In genomic region chr6:24678792-24679352, GRCh38 we compare ENCODE assay signal across 2 cellular contexts.
A peak's percentile ranks its signal among the peaks of the same experiment; 100 is the strongest.
TF ChIP-seq lines count a peak whose summit lies in the region.

No MANE protein-coding gene starts in this region.

TF ChIP-seq in HepG2, 621 proteins besides CTCF, POLR2A, EP300 and RAD21:
- peak; percentile 43; the same call in 1 of the 2 replicates for TF ChIP-seq HNF4A (CRISPR knock-in tag; IDR thresholded peaks at IDR 0.05)
- TF ChIP-seq HOMEZ (CRISPR knock-in tag; IDR thresholded peaks at IDR 0.05; ENCODE audit: low read depth): peak; percentile 65; the same call in 1 of the 2 replicates
- TF ChIP-seq SRF (IDR thresholded peaks at IDR 0.05; ENCODE audit: low read depth, low read length): peak; percentile 69; the same call in 1 of the 2 replicates

TF ChIP-seq in liver, 16 proteins besides CTCF, POLR2A, EP300 and RAD21:
- TF ChIP-seq SP1 (IDR thresholded peaks at IDR 0.05) (peak; percentile 72), YY1 (IDR thresholded peaks at IDR 0.05) (peak; percentile 58), RXRA (IDR thresholded peaks at IDR 0.05) (peak; percentile 50 to 62), HNF4G (IDR thresholded peaks at IDR 0.05) (peak; percentile 45), HNF4A (conservative IDR thresholded peaks at IDR 0.05) (peak; percentile 87 to 88), JUND (IDR thresholded peaks at IDR 0.05) (peak; percentile 26 to 66), ATF3 (IDR thresholded peaks at IDR 0.05) (peak; percentile 32)
